In genomic region chr22:23256986-23257888, GRCh38 we compare ENCODE assay signal across 11 cellular contexts.
DNase-seq lines count a peak whose midpoint lies in the region; ATAC-seq and TF ChIP-seq lines count a peak whose summit lies in the region.
"Had no signal": no experiment of that assay in that cellular context is flagged by ENCODE, and none has a peak within 500 bp of the region (broad histone marks: within the 10 kb centered on the region; RNA-seq: fewer than 3 reads in every experiment).

No MANE protein-coding gene starts in this region.

- H3K36me3 Mint-ChIP-seq in natural killer cell: no peaks in the 10 kb centered on the region

- H3K36me3 ChIP-seq in aorta (ENCODE audit: control insufficient read depth in 1 of 2, insufficient read depth in 2 of 2, low read length in 1 of 2): peaks cover 0 to 4% of the 10 kb centered on the region in 2 donors

- intact Hi-C loops in natural killer cell (cut with micrococcal nuclease): no loop called here
- intact Hi-C loops in aorta (cut with DNase I): loop anchor here in 1 of 2 donors (5.0 kb wide), 1 partner anchor 40 kb away; no protein-coding TSS in a partner anchor

- H3K4me1 Mint-ChIP-seq in stimulated activated naive CD8-positive, alpha-beta T cell treated with anti-CD3 and anti-CD28 coated beads, Interleukin-15, amount 100 ng/mL, for 72 hours: peaks cover 29% of the 10 kb centered on the region
- H3K4me1 Mint-ChIP-seq in natural killer cell: peaks cover 21 to 24% of the 10 kb centered on the region in 2 donors

- H3K27me3 ChIP-seq in aorta (ENCODE audit: control insufficient read depth in 1 of 2, insufficient read depth in 2 of 2, low read length in 1 of 2): no peaks in the 10 kb centered on the region

- no peaks in the 10 kb centered on the region for H3K4me1 ChIP-seq in aorta (ENCODE audit: control insufficient read depth in 1 of 2, insufficient read depth in 2 of 2, low read length in 2 of 2)

- WGBS in aorta, 2 donors: 30 to 32% methylated on average over 19 of the region's 19 CpGs

- no peak for TF ChIP-seq CTCF in natural killer cell (IDR thresholded peaks at IDR 0.05)

- H3K27me3 Mint-ChIP-seq in stimulated activated naive CD8-positive, alpha-beta T cell treated with anti-CD3 and anti-CD28 coated beads, Interleukin-15, amount 100 ng/mL, for 72 hours: no peaks in the 10 kb centered on the region
- no peaks in the 10 kb centered on the region for H3K27me3 Mint-ChIP-seq in natural killer cell (ENCODE audit: low read depth in 2 of 2)

- ATAC-seq in stimulated activated naive CD8-positive, alpha-beta T cell treated with anti-CD3 and anti-CD28 coated beads, Interleukin-15, amount 100 ng/mL, for 72 hours: no peak
- ATAC-seq in stimulated activated naive CD8-positive, alpha-beta T cell treated with anti-CD3 and anti-CD28 coated beads, Interleukin-15, Interleukin-2, amounts not matched to agents 100 U/mL and 50 U/mL, for 24 hours: no peak
- ATAC-seq in natural killer cell (peak; percentile 68 to 96 (median 86)), aorta (ENCODE audit: low FRiP score) (peak; percentile 86), GM19324 (IDR thresholded peaks at IDR 0.05; ENCODE audit: low FRiP score, unreplicated experiment) (no peak)

- DNase-seq in stimulated activated naive CD8-positive, alpha-beta T cell treated with anti-CD3 and anti-CD28 coated beads, Interleukin-15, amount 100 ng/mL, for 72 hours: no peak
- DNase-seq in stimulated activated naive CD8-positive, alpha-beta T cell treated with anti-CD3 and anti-CD28 coated beads, Interleukin-15, Interleukin-2, amounts not matched to agents 100 U/mL and 50 U/mL, for 24 hours: no peak
- DNase-seq in fibroblast of peridontal ligament (ENCODE audit: extremely low read depth): peak; percentile 23
- DNase-seq in natural killer cell: peak; percentile 36
- DNase-seq in aorta: peak; percentile 88 to 92
- DNase-seq in SIG-M5 treated with dmso at 0.1 percent for 504 hours (lab: John Stamatoyannopoulos, UW; ENCODE audit: unreplicated experiment): no peak
- DNase-seq in stimulated activated CD4-positive, alpha-beta T cell treated with anti-CD3 and anti-CD28 coated beads, Interleukin-4, amount 100 ng/mL, for 1 hour: no peak
- DNase-seq: AML-193, kidney glomerular epithelial cell, NCI-H1694 had no signal

- no peaks in the 10 kb centered on the region for H3K9me3 Mint-ChIP-seq in stimulated activated naive CD8-positive, alpha-beta T cell treated with anti-CD3 and anti-CD28 coated beads, Interleukin-15, amount 100 ng/mL, for 72 hours
- H3K9me3 Mint-ChIP-seq in natural killer cell: no peaks in the 10 kb centered on the region

- H3K4me3 Mint-ChIP-seq in stimulated activated naive CD8-positive, alpha-beta T cell treated with anti-CD3 and anti-CD28 coated beads, Interleukin-15, amount 100 ng/mL, for 72 hours: no peak overlapping the region
- peak overlapping the region; percentile 69 for H3K4me3 Mint-ChIP-seq in natural killer cell

- H3K27ac Mint-ChIP-seq in stimulated activated naive CD8-positive, alpha-beta T cell treated with anti-CD3 and anti-CD28 coated beads, Interleukin-15, amount 100 ng/mL, for 72 hours: peak overlapping the region; percentile 58 to 79
- peak overlapping the region; percentile 76 to 80 for H3K27ac Mint-ChIP-seq in natural killer cell

- H3K9me3 ChIP-seq in aorta (ENCODE audit: control insufficient read depth, low read length): no peaks in the 10 kb centered on the region

- H3K27ac ChIP-seq in aorta (ENCODE audit: low read depth in 1 of 2, low read length in 2 of 2): peak overlapping the region; percentile 68 to 85

- no peak overlapping the region for H3K4me3 ChIP-seq in aorta (ENCODE audit: low read length in 2 of 2)

Comparison
In these comparisons a context has a peak if more than half of its experiments do, and no peak if none do; other contexts are left out.
1. ATAC-seq: peak in natural killer cell (3 of 3) and aorta (single experiment); none in stimulated activated naive CD8-positive, alpha-beta T cell treated with anti-CD3 and anti-CD28 coated beads, Interleukin-15, amount 100 ng/mL, for 72 hours (single experiment), stimulated activated naive CD8-positive, alpha-beta T cell treated with anti-CD3 and anti-CD28 coated beads, Interleukin-15, Interleukin-2, amounts not matched to agents 100 U/mL and 50 U/mL, for 24 hours (single experiment) and GM19324 (single experiment).
2. DNase-seq: peak in fibroblast of peridontal ligament (single experiment), natural killer cell (single experiment) and aorta (2 of 2); none in stimulated activated naive CD8-positive, alpha-beta T cell treated with anti-CD3 and anti-CD28 coated beads, Interleukin-15, amount 100 ng/mL, for 72 hours (0 of 2), stimulated activated naive CD8-positive, alpha-beta T cell treated with anti-CD3 and anti-CD28 coated beads, Interleukin-15, Interleukin-2, amounts not matched to agents 100 U/mL and 50 U/mL, for 24 hours (single experiment), SIG-M5 treated with dmso at 0.1 percent for 504 hours (single experiment) and stimulated activated CD4-positive, alpha-beta T cell treated with anti-CD3 and anti-CD28 coated beads, Interleukin-4, amount 100 ng/mL, for 1 hour (single experiment).